ENCODE assay signal across 1 cellular context in the genomic region with DNA sequence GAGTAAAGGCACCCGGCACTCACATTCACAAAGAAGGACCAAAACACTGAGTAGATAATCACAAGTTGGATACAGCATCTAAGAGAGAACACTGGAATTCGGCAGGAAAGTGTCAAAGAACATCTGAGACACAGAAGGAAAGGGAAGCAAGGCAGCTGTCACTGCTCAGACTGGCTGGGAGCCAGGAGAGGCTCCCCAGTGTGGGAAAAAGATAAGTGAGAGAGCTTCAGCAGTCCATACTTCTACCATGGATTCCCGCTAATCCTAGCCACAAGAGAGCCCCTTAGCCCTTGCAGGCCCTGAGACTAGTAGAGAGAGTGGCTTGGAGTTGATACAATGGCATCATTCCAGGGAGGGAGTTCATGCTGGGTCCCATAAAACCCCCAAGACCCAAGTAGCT.
TF ChIP-seq lines count a peak whose summit lies in the region.

No MANE protein-coding gene starts in this region.

TF ChIP-seq in HepG2, 621 proteins besides CTCF, POLR2A, EP300 and RAD21 (continued from another document):
- TF ChIP-seq KAT7 (CRISPR knock-in tag; IDR thresholded peaks at IDR 0.05; ENCODE audit: borderline replicate concordance) (no peak), HES4 (CRISPR knock-in tag; IDR thresholded peaks at IDR 0.05; ENCODE audit: borderline replicate concordance) (no peak), TBP (CRISPR knock-in tag; IDR thresholded peaks at IDR 0.05) (no peak), ZBTB42 (CRISPR knock-in tag; IDR thresholded peaks at IDR 0.05) (no peak), HNRNPL (IDR thresholded peaks at IDR 0.05; ENCODE audit: low read depth, low read length) (no peak), MEIS1 (CRISPR knock-in tag; IDR thresholded peaks at IDR 0.05; ENCODE audit: borderline replicate concordance) (no peak), JUN (CRISPR knock-in tag; IDR thresholded peaks at IDR 0.05) (no peak), TOE1 (CRISPR knock-in tag; IDR thresholded peaks at IDR 0.05) (no peak), YEATS4 (CRISPR knock-in tag; IDR thresholded peaks at IDR 0.05; ENCODE audit: borderline replicate concordance) (no peak), ZNF530 (CRISPR knock-in tag; IDR thresholded peaks at IDR 0.05; ENCODE audit: low read depth) (no peak), GATAD2A (CRISPR knock-in tag; IDR thresholded peaks at IDR 0.05) (no peak)
- TF ChIP-seq, protein P1, sequence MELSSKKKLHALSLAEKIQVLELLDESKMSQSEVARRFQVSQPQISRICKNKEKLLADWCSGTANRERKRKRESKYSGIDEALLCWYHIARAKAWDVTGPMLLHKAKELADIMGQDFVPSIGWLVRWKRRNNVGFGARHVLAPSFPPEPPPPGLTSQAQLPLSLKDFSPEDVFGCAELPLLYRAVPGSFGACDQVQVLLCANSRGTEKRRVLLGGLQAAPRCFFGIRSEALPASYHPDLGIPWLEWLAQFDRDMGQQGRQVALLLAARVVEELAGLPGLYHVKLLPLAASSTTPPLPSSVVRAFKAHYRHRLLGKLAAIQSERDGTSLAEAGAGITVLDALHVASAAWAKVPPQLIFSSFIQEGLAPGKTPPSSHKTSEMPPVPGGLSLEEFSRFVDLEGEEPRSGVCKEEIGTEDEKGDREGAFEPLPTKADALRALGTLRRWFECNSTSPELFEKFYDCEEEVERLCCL (CRISPR knock-in tag; IDR thresholded peaks at IDR 0.05; ENCODE audit: borderline replicate concordance) = no peak
- TF ChIP-seq, protein P2, sequence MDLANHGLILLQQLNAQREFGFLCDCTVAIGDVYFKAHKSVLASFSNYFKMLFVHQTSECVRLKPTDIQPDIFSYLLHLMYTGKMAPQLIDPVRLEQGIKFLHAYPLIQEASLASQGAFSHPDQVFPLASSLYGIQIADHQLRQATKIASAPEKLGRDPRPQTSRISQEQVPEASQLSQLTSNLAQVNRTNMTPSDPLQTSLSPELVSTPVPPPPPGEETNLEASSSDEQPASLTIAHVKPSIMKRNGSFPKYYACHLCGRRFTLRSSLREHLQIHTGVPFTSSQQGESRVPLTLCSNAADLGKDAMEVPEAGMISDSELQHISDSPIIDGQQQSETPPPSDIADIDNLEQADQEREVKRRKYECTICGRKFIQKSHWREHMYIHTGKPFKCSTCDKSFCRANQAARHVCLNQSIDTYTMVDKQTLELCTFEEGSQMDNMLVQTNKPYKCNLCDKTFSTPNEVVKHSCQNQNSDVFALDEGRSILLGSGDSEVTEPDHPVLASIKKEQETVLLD (CRISPR knock-in tag; IDR thresholded peaks at IDR 0.05; ENCODE audit: low read depth) = no peak
- TF ChIP-seq, protein P3, sequence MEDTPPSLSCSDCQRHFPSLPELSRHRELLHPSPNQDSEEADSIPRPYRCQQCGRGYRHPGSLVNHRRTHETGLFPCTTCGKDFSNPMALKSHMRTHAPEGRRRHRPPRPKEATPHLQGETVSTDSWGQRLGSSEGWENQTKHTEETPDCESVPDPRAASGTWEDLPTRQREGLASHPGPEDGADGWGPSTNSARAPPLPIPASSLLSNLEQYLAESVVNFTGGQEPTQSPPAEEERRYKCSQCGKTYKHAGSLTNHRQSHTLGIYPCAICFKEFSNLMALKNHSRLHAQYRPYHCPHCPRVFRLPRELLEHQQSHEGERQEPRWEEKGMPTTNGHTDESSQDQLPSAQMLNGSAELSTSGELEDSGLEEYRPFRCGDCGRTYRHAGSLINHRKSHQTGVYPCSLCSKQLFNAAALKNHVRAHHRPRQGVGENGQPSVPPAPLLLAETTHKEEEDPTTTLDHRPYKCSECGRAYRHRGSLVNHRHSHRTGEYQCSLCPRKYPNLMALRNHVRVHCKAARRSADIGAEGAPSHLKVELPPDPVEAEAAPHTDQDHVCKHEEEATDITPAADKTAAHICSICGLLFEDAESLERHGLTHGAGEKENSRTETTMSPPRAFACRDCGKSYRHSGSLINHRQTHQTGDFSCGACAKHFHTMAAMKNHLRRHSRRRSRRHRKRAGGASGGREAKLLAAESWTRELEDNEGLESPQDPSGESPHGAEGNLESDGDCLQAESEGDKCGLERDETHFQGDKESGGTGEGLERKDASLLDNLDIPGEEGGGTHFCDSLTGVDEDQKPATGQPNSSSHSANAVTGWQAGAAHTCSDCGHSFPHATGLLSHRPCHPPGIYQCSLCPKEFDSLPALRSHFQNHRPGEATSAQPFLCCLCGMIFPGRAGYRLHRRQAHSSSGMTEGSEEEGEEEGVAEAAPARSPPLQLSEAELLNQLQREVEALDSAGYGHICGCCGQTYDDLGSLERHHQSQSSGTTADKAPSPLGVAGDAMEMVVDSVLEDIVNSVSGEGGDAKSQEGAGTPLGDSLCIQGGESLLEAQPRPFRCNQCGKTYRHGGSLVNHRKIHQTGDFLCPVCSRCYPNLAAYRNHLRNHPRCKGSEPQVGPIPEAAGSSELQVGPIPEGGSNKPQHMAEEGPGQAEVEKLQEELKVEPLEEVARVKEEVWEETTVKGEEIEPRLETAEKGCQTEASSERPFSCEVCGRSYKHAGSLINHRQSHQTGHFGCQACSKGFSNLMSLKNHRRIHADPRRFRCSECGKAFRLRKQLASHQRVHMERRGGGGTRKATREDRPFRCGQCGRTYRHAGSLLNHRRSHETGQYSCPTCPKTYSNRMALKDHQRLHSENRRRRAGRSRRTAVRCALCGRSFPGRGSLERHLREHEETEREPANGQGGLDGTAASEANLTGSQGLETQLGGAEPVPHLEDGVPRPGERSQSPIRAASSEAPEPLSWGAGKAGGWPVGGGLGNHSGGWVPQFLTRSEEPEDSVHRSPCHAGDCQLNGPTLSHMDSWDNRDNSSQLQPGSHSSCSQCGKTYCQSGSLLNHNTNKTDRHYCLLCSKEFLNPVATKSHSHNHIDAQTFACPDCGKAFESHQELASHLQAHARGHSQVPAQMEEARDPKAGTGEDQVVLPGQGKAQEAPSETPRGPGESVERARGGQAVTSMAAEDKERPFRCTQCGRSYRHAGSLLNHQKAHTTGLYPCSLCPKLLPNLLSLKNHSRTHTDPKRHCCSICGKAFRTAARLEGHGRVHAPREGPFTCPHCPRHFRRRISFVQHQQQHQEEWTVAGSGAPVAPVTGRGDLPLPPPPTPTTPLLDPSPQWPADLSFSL (CRISPR knock-in tag; IDR thresholded peaks at IDR 0.05) = no peak
- TF ChIP-seq, protein P4, sequence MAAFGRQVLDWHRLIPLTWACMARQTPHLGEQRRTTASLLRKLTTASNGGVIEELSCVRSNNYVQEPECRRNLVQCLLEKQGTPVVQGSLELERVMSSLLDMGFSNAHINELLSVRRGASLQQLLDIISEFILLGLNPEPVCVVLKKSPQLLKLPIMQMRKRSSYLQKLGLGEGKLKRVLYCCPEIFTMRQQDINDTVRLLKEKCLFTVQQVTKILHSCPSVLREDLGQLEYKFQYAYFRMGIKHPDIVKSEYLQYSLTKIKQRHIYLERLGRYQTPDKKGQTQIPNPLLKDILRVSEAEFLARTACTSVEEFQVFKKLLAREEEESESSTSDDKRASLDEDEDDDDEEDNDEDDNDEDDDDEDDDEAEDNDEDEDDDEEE (CRISPR knock-in tag; IDR thresholded peaks at IDR 0.05) = no peak
